Comparison of ENCODE assay signal across 3 cellular contexts in the genomic region with DNA sequence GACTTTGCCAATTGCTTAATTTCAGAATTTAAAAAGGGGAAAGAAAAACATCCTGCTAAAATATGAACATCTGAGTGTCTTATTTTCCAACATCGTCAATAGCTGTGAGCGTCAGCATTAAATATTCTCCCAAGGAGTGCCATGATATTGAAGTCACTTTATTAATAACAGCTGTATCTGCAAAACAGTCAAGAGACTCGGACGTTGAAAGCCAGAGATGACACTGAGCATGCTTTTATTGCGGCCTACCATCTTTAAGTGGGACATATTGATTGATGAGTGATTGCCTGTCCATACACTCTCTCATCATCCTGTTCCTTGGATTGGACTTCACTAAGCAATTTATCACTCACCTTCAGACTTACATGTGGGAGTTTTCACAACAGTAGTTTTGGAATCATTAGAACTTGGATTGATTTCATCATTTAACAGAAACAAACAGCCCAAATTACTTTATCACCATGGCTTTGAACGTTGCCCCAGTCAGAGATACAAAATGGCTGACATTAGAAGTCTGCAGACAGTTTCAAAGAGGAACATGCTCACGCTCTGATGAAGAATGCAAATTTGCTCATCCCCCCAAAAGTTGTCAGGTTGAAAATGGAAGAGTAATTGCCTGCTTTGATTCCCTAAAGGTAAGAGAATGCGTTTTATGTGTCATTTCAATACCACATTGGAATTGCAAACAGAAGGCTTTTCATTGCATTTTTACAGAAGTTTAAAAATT.
TF ChIP-seq lines count a peak whose summit lies in the region.

No MANE protein-coding gene starts in this region.

TF ChIP-seq in GM23338, 12 proteins besides CTCF, POLR2A, EP300 and RAD21:
- no peak for TF ChIP-seq EZH2phosphoT487 (IDR thresholded peaks at IDR 0.05; ENCODE audit: unreplicated experiment)
- TF ChIP-seq NANOG (IDR thresholded peaks at IDR 0.05; ENCODE audit: borderline replicate concordance) = no peak
- no peak for TF ChIP-seq EZH2 (IDR thresholded peaks at IDR 0.05; ENCODE audit: low read depth, unreplicated experiment)
- no peak for TF ChIP-seq STAT1 (IDR thresholded peaks at IDR 0.05; ENCODE audit: unreplicated experiment)
- TF ChIP-seq, protein P1, sequence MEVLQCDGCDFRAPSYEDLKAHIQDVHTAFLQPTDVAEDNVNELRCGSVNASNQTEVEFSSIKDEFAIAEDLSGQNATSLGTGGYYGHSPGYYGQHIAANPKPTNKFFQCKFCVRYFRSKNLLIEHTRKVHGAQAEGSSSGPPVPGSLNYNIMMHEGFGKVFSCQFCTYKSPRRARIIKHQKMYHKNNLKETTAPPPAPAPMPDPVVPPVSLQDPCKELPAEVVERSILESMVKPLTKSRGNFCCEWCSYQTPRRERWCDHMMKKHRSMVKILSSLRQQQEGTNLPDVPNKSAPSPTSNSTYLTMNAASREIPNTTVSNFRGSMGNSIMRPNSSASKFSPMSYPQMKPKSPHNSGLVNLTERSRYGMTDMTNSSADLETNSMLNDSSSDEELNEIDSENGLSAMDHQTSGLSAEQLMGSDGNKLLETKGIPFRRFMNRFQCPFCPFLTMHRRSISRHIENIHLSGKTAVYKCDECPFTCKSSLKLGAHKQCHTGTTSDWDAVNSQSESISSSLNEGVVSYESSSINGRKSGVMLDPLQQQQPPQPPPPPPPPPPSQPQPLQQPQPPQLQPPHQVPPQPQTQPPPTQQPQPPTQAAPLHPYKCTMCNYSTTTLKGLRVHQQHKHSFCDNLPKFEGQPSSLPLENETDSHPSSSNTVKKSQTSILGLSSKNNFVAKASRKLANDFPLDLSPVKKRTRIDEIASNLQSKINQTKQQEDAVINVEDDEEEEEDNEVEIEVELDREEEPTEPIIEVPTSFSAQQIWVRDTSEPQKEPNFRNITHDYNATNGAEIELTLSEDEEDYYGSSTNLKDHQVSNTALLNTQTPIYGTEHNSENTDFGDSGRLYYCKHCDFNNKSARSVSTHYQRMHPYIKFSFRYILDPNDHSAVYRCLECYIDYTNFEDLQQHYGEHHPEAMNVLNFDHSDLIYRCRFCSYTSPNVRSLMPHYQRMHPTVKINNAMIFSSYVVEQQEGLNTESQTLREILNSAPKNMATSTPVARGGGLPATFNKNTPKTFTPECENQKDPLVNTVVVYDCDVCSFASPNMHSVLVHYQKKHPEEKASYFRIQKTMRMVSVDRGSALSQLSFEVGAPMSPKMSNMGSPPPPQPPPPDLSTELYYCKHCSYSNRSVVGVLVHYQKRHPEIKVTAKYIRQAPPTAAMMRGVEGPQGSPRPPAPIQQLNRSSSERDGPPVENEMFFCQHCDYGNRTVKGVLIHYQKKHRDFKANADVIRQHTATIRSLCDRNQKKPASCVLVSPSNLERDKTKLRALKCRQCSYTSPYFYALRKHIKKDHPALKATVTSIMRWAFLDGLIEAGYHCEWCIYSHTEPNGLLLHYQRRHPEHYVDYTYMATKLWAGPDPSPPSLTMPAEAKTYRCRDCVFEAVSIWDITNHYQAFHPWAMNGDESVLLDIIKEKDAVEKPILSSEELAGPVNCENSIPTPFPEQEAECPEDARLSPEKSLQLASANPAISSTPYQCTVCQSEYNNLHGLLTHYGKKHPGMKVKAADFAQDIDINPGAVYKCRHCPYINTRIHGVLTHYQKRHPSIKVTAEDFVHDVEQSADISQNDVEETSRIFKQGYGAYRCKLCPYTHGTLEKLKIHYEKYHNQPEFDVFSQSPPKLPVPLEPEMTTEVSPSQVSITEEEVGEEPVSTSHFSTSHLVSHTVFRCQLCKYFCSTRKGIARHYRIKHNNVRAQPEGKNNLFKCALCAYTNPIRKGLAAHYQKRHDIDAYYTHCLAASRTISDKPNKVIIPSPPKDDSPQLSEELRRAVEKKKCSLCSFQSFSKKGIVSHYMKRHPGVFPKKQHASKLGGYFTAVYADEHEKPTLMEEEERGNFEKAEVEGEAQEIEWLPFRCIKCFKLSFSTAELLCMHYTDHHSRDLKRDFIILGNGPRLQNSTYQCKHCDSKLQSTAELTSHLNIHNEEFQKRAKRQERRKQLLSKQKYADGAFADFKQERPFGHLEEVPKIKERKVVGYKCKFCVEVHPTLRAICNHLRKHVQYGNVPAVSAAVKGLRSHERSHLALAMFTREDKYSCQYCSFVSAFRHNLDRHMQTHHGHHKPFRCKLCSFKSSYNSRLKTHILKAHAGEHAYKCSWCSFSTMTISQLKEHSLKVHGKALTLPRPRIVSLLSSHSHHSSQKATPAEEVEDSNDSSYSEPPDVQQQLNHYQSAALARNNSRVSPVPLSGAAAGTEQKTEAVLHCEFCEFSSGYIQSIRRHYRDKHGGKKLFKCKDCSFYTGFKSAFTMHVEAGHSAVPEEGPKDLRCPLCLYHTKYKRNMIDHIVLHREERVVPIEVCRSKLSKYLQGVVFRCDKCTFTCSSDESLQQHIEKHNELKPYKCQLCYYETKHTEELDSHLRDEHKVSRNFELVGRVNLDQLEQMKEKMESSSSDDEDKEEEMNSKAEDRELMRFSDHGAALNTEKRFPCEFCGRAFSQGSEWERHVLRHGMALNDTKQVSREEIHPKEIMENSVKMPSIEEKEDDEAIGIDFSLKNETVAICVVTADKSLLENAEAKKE (CRISPR knock-in tag; IDR thresholded peaks at IDR 0.05) = no peak

TF ChIP-seq in GM12878, 131 proteins besides CTCF, POLR2A, EP300 and RAD21:
- TF ChIP-seq RUNX3 (IDR thresholded peaks at IDR 0.05; ENCODE audit: low read length) (0 out of 2 replicates have a peak, but pooled peaks have one; percentile 3), YY1 (IDR thresholded peaks at IDR 0.05; ENCODE audit: low read depth, low read length) (peak; percentile 88), CHD2 (IDR thresholded peaks at IDR 0.05; ENCODE audit: borderline replicate concordance, low read depth, low read length) (no peak), FOS (IDR thresholded peaks at IDR 0.05; ENCODE audit: borderline replicate concordance, extremely low read depth, insufficient read length) (no peak), POU2F2 (IDR thresholded peaks at IDR 0.05; ENCODE audit: borderline replicate concordance, low read depth, low read length) (peak; percentile 79; the same call in 2 of the 3 replicates), BMI1 (IDR thresholded peaks at IDR 0.05; ENCODE audit: borderline replicate concordance) (no peak)

TF ChIP-seq in HepG2, 621 proteins besides CTCF, POLR2A, EP300 and RAD21:
- TF ChIP-seq MAF1 (CRISPR knock-in tag; IDR thresholded peaks at IDR 0.05; ENCODE audit: borderline replicate concordance) (no peak), SRSF1 (optimal IDR thresholded peaks at IDR 0.05; ENCODE audit: low read depth, low read length) (no peak), RBM22 (optimal IDR thresholded peaks at IDR 0.05; ENCODE audit: low read length) (peak; percentile 31), YY1 (IDR thresholded peaks at IDR 0.05; ENCODE audit: insufficient read depth, insufficient replicate concordance, low read depth, low read length) (peak; percentile 63), ZFX (CRISPR knock-in tag; IDR thresholded peaks at IDR 0.05; ENCODE audit: low read depth) (0 out of 2 replicates have a peak, but pooled peaks have one; percentile 17)
